20 cellular contexts compared by ENCODE assay signal in genomic region chr17:36614974-36615373, GRCh38.
"Had no signal": no experiment of that assay in that cellular context is flagged by ENCODE, and none has a peak within 500 bp of the region (broad histone marks: within the 10 kb centered on the region; RNA-seq: fewer than 3 reads in every experiment).

No MANE protein-coding gene starts in this region.

- H3K36me3 Mint-ChIP-seq: activated CD4-positive, alpha-beta memory T cell treated with anti-CD3 and anti-CD28 coated beads for 36 hours; activated naive CD8-positive, alpha-beta T cell treated with anti-CD3 and anti-CD28 coated beads, Interleukin-2, amount 10 ng/mL, durations not matched to agents 7 days and 5 days; naive B cell; type B pancreatic cell had no signal

- H3K4me3 ChIP-seq: esophagus muscularis mucosa, mucosa of descending colon, spleen, thoracic aorta, vagina had no signal

- DNase-seq: activated CD4-positive, alpha-beta memory T cell treated with anti-CD3 and anti-CD28 coated beads for 36 hours; activated CD4-positive, alpha-beta T cell treated with anti-CD3 and anti-CD28 coated beads for 48 hours; activated naive CD4-positive, alpha-beta T cell treated with Interleukin-2 at 50 U/mL for 16 hours; activated naive CD8-positive, alpha-beta T cell treated with anti-CD3 and anti-CD28 coated beads, Interleukin-2, amount 10 ng/mL, durations not matched to agents 7 days and 5 days; activated T-cell treated with anti-CD3 and anti-CD28 coated beads, Interleukin-2, amount 50 U/mL, for 48 hours; amniotic stem cell; hippocampal formation; mesenchymal stem cell; mucosa of descending colon; naive B cell; retina; spleen; stimulated activated CD4-positive, alpha-beta T cell treated with anti-CD3 and anti-CD28 coated beads, Interleukin-4, amount 100 ng/mL, for 1 hour; stimulated activated naive CD4-positive, alpha-beta T cell; T-helper 17 cell had no signal

- H3K36me3 ChIP-seq: esophagus muscularis mucosa, spleen, thoracic aorta, vagina had no signal

- H3K4me1 ChIP-seq: spleen, vagina had no signal

- H3K27me3 ChIP-seq: vagina had no signal

- H3K4me1 Mint-ChIP-seq: neural crest cell, T-helper 17 cell had no signal

- H3K27ac Mint-ChIP-seq: activated CD4-positive, alpha-beta memory T cell treated with anti-CD3 and anti-CD28 coated beads for 36 hours; activated naive CD8-positive, alpha-beta T cell treated with anti-CD3 and anti-CD28 coated beads, Interleukin-2, amount 10 ng/mL, durations not matched to agents 7 days and 5 days; T-helper 17 cell; type B pancreatic cell had no signal

- H3K27me3 Mint-ChIP-seq: activated CD4-positive, alpha-beta memory T cell treated with anti-CD3 and anti-CD28 coated beads for 36 hours; activated naive CD8-positive, alpha-beta T cell treated with anti-CD3 and anti-CD28 coated beads, Interleukin-2, amount 10 ng/mL, durations not matched to agents 7 days and 5 days; T-helper 17 cell had no signal

- ATAC-seq: mucosa of descending colon, T-helper 17 cell had no signal

- H3K4me3 Mint-ChIP-seq: activated CD4-positive, alpha-beta memory T cell treated with anti-CD3 and anti-CD28 coated beads for 36 hours; activated naive CD8-positive, alpha-beta T cell treated with anti-CD3 and anti-CD28 coated beads, Interleukin-2, amount 10 ng/mL, durations not matched to agents 7 days and 5 days; naive B cell; neural crest cell; T-helper 17 cell; type B pancreatic cell had no signal

- H3K27ac ChIP-seq: esophagus muscularis mucosa, spleen, thoracic aorta, vagina had no signal

- H3K9me3 Mint-ChIP-seq: activated CD4-positive, alpha-beta memory T cell treated with anti-CD3 and anti-CD28 coated beads for 36 hours; activated naive CD8-positive, alpha-beta T cell treated with anti-CD3 and anti-CD28 coated beads, Interleukin-2, amount 10 ng/mL, durations not matched to agents 7 days and 5 days; naive B cell; neural crest cell; type B pancreatic cell had no signal
